8 cellular contexts compared by ENCODE assay signal in the genomic region with DNA sequence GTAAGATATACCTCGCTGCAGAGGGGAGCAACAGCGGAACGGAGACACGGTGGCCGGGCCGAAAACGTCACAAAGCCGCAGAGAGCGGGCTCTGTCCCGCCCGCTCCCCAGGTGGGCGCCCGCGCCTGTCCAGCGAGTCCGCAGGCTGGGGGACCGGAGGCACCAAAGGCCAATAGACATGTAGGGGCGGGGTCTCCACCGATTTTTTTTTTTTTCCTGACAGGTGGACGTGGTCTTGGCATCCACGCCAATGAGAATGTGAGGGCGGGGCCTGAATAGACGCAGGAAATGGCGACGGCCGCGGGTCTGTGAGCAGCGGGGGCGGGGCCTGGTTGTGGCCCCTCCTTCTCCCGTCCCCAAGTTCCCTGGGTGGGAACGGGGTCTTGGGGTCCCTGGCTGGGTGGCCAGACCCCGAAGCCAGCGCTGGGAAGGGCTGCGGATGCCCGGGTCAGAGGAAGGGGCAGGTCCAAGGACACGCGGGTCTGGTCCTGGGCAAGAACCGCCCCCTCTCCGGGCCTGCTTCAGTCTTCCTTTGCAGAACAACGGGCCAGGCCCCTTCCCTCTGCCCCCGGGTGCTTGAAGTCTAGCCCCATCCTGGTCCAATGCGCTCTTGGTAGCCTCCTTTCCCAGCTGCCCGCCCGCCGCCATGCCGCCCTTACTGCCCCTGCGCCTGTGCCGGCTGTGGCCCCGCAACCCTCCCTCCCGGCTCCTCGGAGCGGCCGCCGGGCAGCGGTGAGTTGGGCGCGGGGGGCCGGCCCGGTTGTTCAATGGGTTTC. TPM values are rescaled to one million over a fixed set of nuclear protein-coding genes. Genes with fewer than 3 reads are reported as not detected.
DNase-seq lines count a peak whose midpoint lies in the region; ATAC-seq and TF ChIP-seq lines count a peak whose summit lies in the region.

A gene with protein sequence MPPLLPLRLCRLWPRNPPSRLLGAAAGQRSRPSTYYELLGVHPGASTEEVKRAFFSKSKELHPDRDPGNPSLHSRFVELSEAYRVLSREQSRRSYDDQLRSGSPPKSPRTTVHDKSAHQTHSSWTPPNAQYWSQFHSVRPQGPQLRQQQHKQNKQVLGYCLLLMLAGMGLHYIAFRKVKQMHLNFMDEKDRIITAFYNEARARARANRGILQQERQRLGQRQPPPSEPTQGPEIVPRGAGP (plus strand): TSS at position 340 of the 776 bp plus-strand sequence. CDS start 307 bp downstream, at position 647.

- 0 to 1% (median 1%) methylated on average over 56 to 59 of the region's 59 CpGs for WGBS in spleen, 5 donors

- peak; percentile 40 for ATAC-seq in GM18505 (IDR thresholded peaks at IDR 0.05; ENCODE audit: unreplicated experiment)
- peak; percentile 32 for ATAC-seq in HG03066 (IDR thresholded peaks at IDR 0.05; ENCODE audit: low read depth, unreplicated experiment)
- ATAC-seq in activated CD4-positive, CD25-positive, alpha-beta regulatory T cell treated with anti-CD3 and anti-CD28 coated beads, Interleukin-2, amount 50 U/mL, for 24 hours: peak; percentile 48 to 52
- no peak for ATAC-seq in GM18861 (IDR thresholded peaks at IDR 0.05; ENCODE audit: unreplicated experiment)

- peak within 1 kb of the TSS; percentile 45 to 87 (median 67) for H3K4me3 ChIP-seq in spleen

- H3K36me3 ChIP-seq in spleen: peaks cover 0 to 6% (median 0%) of the 10 kb centered on the region in 6 donors

- no peaks in the 10 kb centered on the region for H3K27me3 ChIP-seq in spleen (replicated peaks in 1 of 7)

- intact Hi-C loops in spleen (cut with DNase I; ENCODE audit: low total_unique reads): no loop called here

- TF ChIP-seq CTCF in spleen (IDR thresholded peaks at IDR 0.05 in 8 of 11, conservative IDR thresholded peaks at IDR 0.05 in 3 of 11): peak in 1 of 11 experiments; percentile 20

- peaks cover 51 to 93% (median 78%) of the 10 kb centered on the region in 6 donors for H3K4me1 ChIP-seq in spleen

- H3K27ac ChIP-seq in spleen: peak within 1 kb of the TSS; percentile 78 to 98 (median 96)

- TF ChIP-seq POLR2A in GM18505 (IDR thresholded peaks at IDR 0.05; ENCODE audit: borderline replicate concordance, extremely low read depth, insufficient read depth, insufficient read length): peak; percentile 57
- peak in 1 of 3 donors; percentile 19 for TF ChIP-seq POLR2A in spleen (IDR thresholded peaks at IDR 0.05)

- peak; percentile 98 for DNase-seq in NCI-H2227 (lab: John Stamatoyannopoulos, UW; ENCODE audit: unreplicated experiment)
- peak; percentile 85 for DNase-seq in central memory CD4-positive, alpha-beta T cell
- peak; percentile 87 for DNase-seq in iris pigment epithelial cell (ENCODE audit: low read depth)
- DNase-seq in spleen: peak; percentile 97

- H3K9me3 ChIP-seq in spleen: no peaks in the 10 kb centered on the region

RNA-seq across cellular contexts. Expression of the gene that starts here (rescaled TPM):
- 10 to 100 TPM; 28.0 to 59.9 (median 49.0) TPM for total RNA-seq in spleen
- 100 to 1,000 TPM in 1 of 3 donors, 10 to 100 TPM in 2; 83.7 to 113 (median 85.8) TPM for polyA plus RNA-seq in spleen
